In the genomic region with DNA sequence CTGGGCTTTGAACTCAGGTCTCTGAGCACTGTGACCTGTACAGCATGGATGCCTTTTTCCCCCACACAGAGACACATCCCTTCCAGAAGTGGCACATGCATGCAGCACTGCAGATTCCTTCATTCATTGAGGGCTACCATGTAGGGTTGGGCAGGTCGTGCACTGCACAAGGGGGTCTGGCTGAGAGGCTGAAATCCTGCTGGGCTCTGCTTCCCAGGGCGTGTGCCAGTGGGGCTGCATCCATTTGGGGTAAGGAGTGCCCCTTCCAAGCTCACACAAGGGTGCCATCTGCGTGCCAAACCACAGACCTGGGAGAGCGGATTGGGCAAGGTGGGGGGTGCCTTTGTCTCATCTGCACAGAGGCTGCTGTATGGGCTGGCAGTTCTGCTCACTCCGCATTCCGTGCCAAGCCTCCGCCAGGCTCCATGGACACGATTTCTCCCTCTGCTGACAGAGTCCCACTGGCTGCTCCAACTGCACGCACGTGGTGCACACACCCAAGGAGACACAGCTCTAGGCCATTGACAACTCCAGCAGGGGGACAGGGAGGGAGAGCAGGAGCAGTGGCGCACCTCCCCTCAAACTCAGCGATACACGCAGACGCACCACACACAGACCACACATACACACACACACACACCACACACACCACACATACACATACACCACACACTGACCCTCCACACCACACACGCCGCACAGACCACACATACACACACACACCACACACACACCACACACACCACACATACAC, we compare ENCODE assay signal across 1 cellular context.
TF ChIP-seq lines count a peak whose summit lies in the region.

No MANE protein-coding gene starts in this region.

TF ChIP-seq in HEK293, 187 proteins besides CTCF, POLR2A, EP300 and RAD21 (continued from another document):
- TF ChIP-seq, protein P1, sequence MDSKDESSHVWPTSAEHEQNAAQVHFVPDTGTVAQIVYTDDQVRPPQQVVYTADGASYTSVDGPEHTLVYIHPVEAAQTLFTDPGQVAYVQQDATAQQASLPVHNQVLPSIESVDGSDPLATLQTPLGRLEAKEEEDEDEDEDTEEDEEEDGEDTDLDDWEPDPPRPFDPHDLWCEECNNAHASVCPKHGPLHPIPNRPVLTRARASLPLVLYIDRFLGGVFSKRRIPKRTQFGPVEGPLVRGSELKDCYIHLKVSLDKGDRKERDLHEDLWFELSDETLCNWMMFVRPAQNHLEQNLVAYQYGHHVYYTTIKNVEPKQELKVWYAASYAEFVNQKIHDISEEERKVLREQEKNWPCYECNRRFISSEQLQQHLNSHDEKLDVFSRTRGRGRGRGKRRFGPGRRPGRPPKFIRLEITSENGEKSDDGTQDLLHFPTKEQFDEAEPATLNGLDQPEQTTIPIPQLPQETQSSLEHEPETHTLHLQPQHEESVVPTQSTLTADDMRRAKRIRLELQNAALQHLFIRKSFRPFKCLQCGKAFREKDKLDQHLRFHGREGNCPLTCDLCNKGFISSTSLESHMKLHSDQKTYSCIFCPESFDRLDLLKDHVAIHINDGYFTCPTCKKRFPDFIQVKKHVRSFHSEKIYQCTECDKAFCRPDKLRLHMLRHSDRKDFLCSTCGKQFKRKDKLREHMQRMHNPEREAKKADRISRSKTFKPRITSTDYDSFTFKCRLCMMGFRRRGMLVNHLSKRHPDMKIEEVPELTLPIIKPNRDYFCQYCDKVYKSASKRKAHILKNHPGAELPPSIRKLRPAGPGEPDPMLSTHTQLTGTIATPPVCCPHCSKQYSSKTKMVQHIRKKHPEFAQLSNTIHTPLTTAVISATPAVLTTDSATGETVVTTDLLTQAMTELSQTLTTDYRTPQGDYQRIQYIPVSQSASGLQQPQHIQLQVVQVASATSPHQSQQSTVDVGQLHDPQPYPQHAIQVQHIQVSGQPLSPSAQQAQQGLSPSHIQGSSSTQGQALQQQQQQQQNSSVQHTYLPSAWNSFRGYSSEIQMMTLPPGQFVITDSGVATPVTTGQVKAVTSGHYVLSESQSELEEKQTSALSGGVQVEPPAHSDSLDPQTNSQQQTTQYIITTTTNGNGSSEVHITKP (tag by site-specific recombination; IDR thresholded peaks at IDR 0.05): peak; percentile 92
- TF ChIP-seq ZNF121 (tag by site-specific recombination; IDR thresholded peaks at IDR 0.05): peak; percentile 59
- TF ChIP-seq, protein P2, sequence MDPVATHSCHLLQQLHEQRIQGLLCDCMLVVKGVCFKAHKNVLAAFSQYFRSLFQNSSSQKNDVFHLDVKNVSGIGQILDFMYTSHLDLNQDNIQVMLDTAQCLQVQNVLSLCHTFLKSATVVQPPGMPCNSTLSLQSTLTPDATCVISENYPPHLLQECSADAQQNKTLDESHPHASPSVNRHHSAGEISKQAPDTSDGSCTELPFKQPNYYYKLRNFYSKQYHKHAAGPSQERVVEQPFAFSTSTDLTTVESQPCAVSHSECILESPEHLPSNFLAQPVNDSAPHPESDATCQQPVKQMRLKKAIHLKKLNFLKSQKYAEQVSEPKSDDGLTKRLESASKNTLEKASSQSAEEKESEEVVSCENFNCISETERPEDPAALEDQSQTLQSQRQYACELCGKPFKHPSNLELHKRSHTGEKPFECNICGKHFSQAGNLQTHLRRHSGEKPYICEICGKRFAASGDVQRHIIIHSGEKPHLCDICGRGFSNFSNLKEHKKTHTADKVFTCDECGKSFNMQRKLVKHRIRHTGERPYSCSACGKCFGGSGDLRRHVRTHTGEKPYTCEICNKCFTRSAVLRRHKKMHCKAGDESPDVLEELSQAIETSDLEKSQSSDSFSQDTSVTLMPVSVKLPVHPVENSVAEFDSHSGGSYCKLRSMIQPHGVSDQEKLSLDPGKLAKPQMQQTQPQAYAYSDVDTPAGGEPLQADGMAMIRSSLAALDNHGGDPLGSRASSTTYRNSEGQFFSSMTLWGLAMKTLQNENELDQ (tag by site-specific recombination; IDR thresholded peaks at IDR 0.05; ENCODE audit: low read depth): no peak
- TF ChIP-seq REPIN1 (tag by site-specific recombination; IDR thresholded peaks at IDR 0.05; ENCODE audit: low read depth): no peak
- TF ChIP-seq, protein P3, sequence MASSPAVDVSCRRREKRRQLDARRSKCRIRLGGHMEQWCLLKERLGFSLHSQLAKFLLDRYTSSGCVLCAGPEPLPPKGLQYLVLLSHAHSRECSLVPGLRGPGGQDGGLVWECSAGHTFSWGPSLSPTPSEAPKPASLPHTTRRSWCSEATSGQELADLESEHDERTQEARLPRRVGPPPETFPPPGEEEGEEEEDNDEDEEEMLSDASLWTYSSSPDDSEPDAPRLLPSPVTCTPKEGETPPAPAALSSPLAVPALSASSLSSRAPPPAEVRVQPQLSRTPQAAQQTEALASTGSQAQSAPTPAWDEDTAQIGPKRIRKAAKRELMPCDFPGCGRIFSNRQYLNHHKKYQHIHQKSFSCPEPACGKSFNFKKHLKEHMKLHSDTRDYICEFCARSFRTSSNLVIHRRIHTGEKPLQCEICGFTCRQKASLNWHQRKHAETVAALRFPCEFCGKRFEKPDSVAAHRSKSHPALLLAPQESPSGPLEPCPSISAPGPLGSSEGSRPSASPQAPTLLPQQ (tag by site-specific recombination; IDR thresholded peaks at IDR 0.05): 0 out of 2 replicates have a peak, but pooled peaks have one; percentile 35
- TF ChIP-seq, protein P4, sequence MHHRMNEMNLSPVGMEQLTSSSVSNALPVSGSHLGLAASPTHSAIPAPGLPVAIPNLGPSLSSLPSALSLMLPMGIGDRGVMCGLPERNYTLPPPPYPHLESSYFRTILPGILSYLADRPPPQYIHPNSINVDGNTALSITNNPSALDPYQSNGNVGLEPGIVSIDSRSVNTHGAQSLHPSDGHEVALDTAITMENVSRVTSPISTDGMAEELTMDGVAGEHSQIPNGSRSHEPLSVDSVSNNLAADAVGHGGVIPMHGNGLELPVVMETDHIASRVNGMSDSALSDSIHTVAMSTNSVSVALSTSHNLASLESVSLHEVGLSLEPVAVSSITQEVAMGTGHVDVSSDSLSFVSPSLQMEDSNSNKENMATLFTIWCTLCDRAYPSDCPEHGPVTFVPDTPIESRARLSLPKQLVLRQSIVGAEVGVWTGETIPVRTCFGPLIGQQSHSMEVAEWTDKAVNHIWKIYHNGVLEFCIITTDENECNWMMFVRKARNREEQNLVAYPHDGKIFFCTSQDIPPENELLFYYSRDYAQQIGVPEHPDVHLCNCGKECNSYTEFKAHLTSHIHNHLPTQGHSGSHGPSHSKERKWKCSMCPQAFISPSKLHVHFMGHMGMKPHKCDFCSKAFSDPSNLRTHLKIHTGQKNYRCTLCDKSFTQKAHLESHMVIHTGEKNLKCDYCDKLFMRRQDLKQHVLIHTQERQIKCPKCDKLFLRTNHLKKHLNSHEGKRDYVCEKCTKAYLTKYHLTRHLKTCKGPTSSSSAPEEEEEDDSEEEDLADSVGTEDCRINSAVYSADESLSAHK (tag by site-specific recombination; IDR thresholded peaks at IDR 0.05): no peak
- no peak for TF ChIP-seq ZNF670 (tag by site-specific recombination; IDR thresholded peaks at IDR 0.05; ENCODE audit: low read depth)
- TF ChIP-seq ZBTB8A (tag by site-specific recombination; IDR thresholded peaks at IDR 0.05): peak; percentile 65
- TF ChIP-seq KLF1 (tag by site-specific recombination; IDR thresholded peaks at IDR 0.05): peak; percentile 68
- no peak for TF ChIP-seq ZNF658 (tag by site-specific recombination; IDR thresholded peaks at IDR 0.05)
- TF ChIP-seq, protein P5, sequence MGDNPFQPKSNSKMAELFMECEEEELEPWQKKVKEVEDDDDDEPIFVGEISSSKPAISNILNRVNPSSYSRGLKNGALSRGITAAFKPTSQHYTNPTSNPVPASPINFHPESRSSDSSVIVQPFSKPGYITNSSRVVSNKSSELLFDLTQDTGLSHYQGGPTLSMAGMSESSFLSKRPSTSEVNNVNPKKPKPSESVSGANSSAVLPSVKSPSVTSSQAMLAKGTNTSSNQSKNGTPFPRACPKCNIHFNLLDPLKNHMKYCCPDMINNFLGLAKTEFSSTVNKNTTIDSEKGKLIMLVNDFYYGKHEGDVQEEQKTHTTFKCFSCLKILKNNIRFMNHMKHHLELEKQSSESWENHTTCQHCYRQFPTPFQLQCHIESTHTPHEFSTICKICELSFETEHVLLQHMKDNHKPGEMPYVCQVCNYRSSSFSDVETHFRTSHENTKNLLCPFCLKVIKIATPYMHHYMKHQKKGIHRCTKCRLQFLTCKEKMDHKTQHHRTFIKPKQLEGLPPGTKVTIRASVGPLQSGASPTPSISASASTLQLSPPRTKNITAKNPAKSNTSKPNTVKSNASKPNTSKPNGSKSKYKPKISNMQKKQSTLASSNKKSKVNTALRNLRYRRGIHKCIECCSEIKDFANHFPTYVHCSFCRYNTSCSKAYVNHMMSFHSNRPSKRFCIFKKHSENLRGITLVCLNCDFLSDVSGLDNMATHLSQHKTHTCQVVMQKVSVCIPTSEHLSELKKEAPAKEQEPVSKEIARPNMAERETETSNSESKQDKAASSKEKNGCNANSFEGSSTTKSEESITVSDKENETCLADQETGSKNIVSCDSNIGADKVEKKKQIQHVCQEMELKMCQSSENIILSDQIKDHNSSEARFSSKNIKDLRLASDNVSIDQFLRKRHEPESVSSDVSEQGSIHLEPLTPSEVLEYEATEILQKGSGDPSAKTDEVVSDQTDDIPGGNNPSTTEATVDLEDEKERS (tag by site-specific recombination; IDR thresholded peaks at IDR 0.05): peak; percentile 76; the same call in 1 of the 2 replicates
- no peak for TF ChIP-seq ZNF214 (tag by site-specific recombination; IDR thresholded peaks at IDR 0.05; ENCODE audit: borderline replicate concordance)
- no peak; the same call in 1 of the 2 replicates for TF ChIP-seq BCL11A (tag by site-specific recombination; IDR thresholded peaks at IDR 0.05; ENCODE audit: low read depth)
- TF ChIP-seq, protein P6, sequence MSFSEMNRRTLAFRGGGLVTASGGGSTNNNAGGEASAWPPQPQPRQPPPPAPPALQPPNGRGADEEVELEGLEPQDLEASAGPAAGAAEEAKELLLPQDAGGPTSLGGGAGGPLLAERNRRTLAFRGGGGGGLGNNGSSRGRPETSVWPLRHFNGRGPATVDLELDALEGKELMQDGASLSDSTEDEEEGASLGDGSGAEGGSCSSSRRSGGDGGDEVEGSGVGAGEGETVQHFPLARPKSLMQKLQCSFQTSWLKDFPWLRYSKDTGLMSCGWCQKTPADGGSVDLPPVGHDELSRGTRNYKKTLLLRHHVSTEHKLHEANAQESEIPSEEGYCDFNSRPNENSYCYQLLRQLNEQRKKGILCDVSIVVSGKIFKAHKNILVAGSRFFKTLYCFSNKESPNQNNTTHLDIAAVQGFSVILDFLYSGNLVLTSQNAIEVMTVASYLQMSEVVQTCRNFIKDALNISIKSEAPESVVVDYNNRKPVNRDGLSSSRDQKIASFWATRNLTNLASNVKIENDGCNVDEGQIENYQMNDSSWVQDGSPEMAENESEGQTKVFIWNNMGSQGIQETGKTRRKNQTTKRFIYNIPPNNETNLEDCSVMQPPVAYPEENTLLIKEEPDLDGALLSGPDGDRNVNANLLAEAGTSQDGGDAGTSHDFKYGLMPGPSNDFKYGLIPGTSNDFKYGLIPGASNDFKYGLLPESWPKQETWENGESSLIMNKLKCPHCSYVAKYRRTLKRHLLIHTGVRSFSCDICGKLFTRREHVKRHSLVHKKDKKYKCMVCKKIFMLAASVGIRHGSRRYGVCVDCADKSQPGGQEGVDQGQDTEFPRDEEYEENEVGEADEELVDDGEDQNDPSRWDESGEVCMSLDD (tag by site-specific recombination; IDR thresholded peaks at IDR 0.05): peak; percentile 68; the same call in 1 of the 2 replicates
- TF ChIP-seq ZNF664 (tag by site-specific recombination; IDR thresholded peaks at IDR 0.05): no peak
- TF ChIP-seq ZNF785 (tag by site-specific recombination; IDR thresholded peaks at IDR 0.05): peak; percentile 23; the same call in 1 of the 2 replicates
- TF ChIP-seq ZNF660 (tag by site-specific recombination; IDR thresholded peaks at IDR 0.05): peak; percentile 41; the same call in 1 of the 2 replicates
- no peak for TF ChIP-seq ZSCAN16 (tag by site-specific recombination; IDR thresholded peaks at IDR 0.05)
- TF ChIP-seq SETDB1 (IDR thresholded peaks at IDR 0.05; ENCODE audit: insufficient read length, low read length): no peak
- peak; percentile 87 for TF ChIP-seq ZNF341 (tag by site-specific recombination; IDR thresholded peaks at IDR 0.05; ENCODE audit: low read depth)
- TF ChIP-seq, protein P7, sequence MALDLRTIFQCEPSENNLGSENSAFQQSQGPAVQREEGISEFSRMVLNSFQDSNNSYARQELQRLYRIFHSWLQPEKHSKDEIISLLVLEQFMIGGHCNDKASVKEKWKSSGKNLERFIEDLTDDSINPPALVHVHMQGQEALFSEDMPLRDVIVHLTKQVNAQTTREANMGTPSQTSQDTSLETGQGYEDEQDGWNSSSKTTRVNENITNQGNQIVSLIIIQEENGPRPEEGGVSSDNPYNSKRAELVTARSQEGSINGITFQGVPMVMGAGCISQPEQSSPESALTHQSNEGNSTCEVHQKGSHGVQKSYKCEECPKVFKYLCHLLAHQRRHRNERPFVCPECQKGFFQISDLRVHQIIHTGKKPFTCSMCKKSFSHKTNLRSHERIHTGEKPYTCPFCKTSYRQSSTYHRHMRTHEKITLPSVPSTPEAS (tag by site-specific recombination; IDR thresholded peaks at IDR 0.05): peak; percentile 67; the same call in 1 of the 2 replicates
- TF ChIP-seq ZNF37A (tag by site-specific recombination; IDR thresholded peaks at IDR 0.05): no peak
- TF ChIP-seq KLF8 (tag by site-specific recombination; IDR thresholded peaks at IDR 0.05): peak; percentile 62; the same call in 1 of the 2 replicates
- TF ChIP-seq OVOL3 (tag by site-specific recombination; IDR thresholded peaks at IDR 0.05): no peak
- no peak for TF ChIP-seq ZNF623 (tag by site-specific recombination; IDR thresholded peaks at IDR 0.05)
- TF ChIP-seq ZNF426 (tag by site-specific recombination; IDR thresholded peaks at IDR 0.05): no peak
- TF ChIP-seq, protein P8, sequence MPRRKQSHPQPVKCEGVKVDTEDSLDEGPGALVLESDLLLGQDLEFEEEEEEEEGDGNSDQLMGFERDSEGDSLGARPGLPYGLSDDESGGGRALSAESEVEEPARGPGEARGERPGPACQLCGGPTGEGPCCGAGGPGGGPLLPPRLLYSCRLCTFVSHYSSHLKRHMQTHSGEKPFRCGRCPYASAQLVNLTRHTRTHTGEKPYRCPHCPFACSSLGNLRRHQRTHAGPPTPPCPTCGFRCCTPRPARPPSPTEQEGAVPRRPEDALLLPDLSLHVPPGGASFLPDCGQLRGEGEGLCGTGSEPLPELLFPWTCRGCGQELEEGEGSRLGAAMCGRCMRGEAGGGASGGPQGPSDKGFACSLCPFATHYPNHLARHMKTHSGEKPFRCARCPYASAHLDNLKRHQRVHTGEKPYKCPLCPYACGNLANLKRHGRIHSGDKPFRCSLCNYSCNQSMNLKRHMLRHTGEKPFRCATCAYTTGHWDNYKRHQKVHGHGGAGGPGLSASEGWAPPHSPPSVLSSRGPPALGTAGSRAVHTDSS (tag by site-specific recombination; IDR thresholded peaks at IDR 0.05): no peak
- peak; percentile 21; the same call in 1 of the 2 replicates for TF ChIP-seq ZBTB7A (tag by site-specific recombination; IDR thresholded peaks at IDR 0.05; ENCODE audit: low read depth)
- TF ChIP-seq ZNF629 (tag by site-specific recombination; IDR thresholded peaks at IDR 0.05): 0 out of 2 replicates have a peak, but pooled peaks have one; percentile 33
- no peak for TF ChIP-seq EGR2 (tag by site-specific recombination; IDR thresholded peaks at IDR 0.05; ENCODE audit: low read depth)
- TF ChIP-seq ZNF768 (tag by site-specific recombination; IDR thresholded peaks at IDR 0.05): 0 out of 2 replicates have a peak, but pooled peaks have one; percentile 34
- TF ChIP-seq ZXDB (tag by site-specific recombination; IDR thresholded peaks at IDR 0.05): 0 out of 2 replicates have a peak, but pooled peaks have one; percentile 13
